In genomic region chr10:84177541-84178386, GRCh38 we compare ENCODE assay signal across 10 cellular contexts. TPM values are rescaled to one million over a fixed set of nuclear protein-coding genes. Genes with fewer than 3 reads are reported as not detected.
DNase-seq lines count a peak whose midpoint lies in the region; ATAC-seq and TF ChIP-seq lines count a peak whose summit lies in the region.
"Had no signal": no experiment of that assay in that cellular context is flagged by ENCODE, and none has a peak within 500 bp of the region (broad histone marks: within the 10 kb centered on the region; RNA-seq: fewer than 3 reads in every experiment).

No MANE protein-coding gene starts in this region.

- peaks cover 2 to 6% of the 10 kb centered on the region in 2 donors for H3K4me1 ChIP-seq in neuronal stem cell (ENCODE audit: control insufficient read depth in 2 of 2, insufficient read depth in 1 of 2, low read depth in 1 of 2, low read length in 2 of 2)
- no peaks in the 10 kb centered on the region for H3K4me1 ChIP-seq in Caco-2
- H3K4me1 ChIP-seq in A673 (ENCODE audit: insufficient read depth, low read length, poor library complexity, severe bottlenecking) = no peaks in the 10 kb centered on the region
- H3K4me1 ChIP-seq: parathyroid adenoma had no signal

- BruUV-seq in Caco-2 (replicated peaks; lab: Mats Ljungman, UMichigan) = no TSS peak
- BruUV-seq in A673 (replicated peaks; lab: Mats Ljungman, UMichigan) = no TSS peak

- no peak overlapping the region for H2BK15ac ChIP-seq in neuronal stem cell (ENCODE audit: low read length)

- H2AK5ac ChIP-seq in neuronal stem cell (ENCODE audit: low read depth, low read length) = no peak overlapping the region

- H2AFZ ChIP-seq in neuronal stem cell (ENCODE audit: low read length) = peak overlapping the region; percentile 48
- H2AFZ ChIP-seq: parathyroid adenoma had no signal

- H2BK120ac ChIP-seq in neuronal stem cell (ENCODE audit: low read depth, low read length) = no peak overlapping the region

- H3K9ac ChIP-seq in neuronal stem cell (ENCODE audit: low read depth, low read length, poor library complexity) = no peak overlapping the region
- H3K9ac ChIP-seq: parathyroid adenoma had no signal

- no peak overlapping the region for H3K27ac Mint-ChIP-seq in Caco-2 (ENCODE audit: unreplicated experiment)

- intact Hi-C loops in Caco-2 (cut with micrococcal nuclease; ENCODE audit: unreplicated experiment) = no loop called here
- intact Hi-C loops in A673 (cut with micrococcal nuclease; ENCODE audit: unreplicated experiment) = no loop called here

- H3K27me3 ChIP-seq in neuronal stem cell (ENCODE audit: control insufficient read depth in 3 of 3, insufficient read depth in 3 of 3, low read depth in 1 of 3, low read length in 3 of 3) (peaks cover 0 to 7% (median 0%) of the 10 kb centered on the region in 3 experiments), Caco-2 (replicated peaks; ENCODE audit: control insufficient read depth, insufficient read depth, low read length) (no peaks in the 10 kb centered on the region), A673 (replicated peaks; ENCODE audit: insufficient read depth, low read depth, low read length, poor library complexity) (no peaks in the 10 kb centered on the region)
- H3K27me3 ChIP-seq: cardiac muscle cell had no signal

- peak; percentile 44 for ATAC-seq in GM18907 (IDR thresholded peaks at IDR 0.05; ENCODE audit: unreplicated experiment)
- peak; percentile 34 for ATAC-seq in HG02763 (IDR thresholded peaks at IDR 0.05; ENCODE audit: unreplicated experiment)
- peak; percentile 62 to 74 for ATAC-seq in activated T-cell treated with anti-CD3 and anti-CD28 coated beads, Interleukin-2, amount 50 U/mL, for 4 hours

- H2BK5ac ChIP-seq in neuronal stem cell (ENCODE audit: low read length) = no peak overlapping the region

- POLR2A ChIA-PET in Caco-2 (lab: Charles Lee) = no interaction called here
- POLR2A ChIA-PET in A673 (lab: Charles Lee; ENCODE audit: low non-redundant PET) = no interaction called here

- no peak overlapping the region for H3K4ac ChIP-seq in neuronal stem cell (ENCODE audit: low read length)

- H3K27me3 Mint-ChIP-seq in activated T-cell treated with anti-CD3 and anti-CD28 coated beads, Interleukin-2, amount 50 U/mL, for 4 hours (ENCODE audit: low read depth) = no peaks in the 10 kb centered on the region
- H3K27me3 Mint-ChIP-seq in Caco-2 (ENCODE audit: insufficient read depth, unreplicated experiment) = no peaks in the 10 kb centered on the region

- H3K23ac ChIP-seq in neuronal stem cell (ENCODE audit: low read depth, low read length, poor library complexity) = peak overlapping the region; percentile 8

- DNase-seq in activated T-cell treated with anti-CD3 and anti-CD28 coated beads, Interleukin-2, amount 50 U/mL, for 4 hours = no peak
- DNase-seq in neuronal stem cell (ENCODE audit: low spot score) (no peak), dedifferentiated amniotic fluid mesenchymal stem cell (ENCODE audit: extremely low spot score) (no peak), Caco-2 (no peak), kidney tubule cell (ENCODE audit: low spot score) (no peak), A673 (ENCODE audit: low spot score) (no peak)

- TF ChIP-seq CTCF in Caco-2 (IDR thresholded peaks at IDR 0.05; ENCODE audit: insufficient read depth in 1 of 2, low read depth in 1 of 2, low read length in 1 of 2, severe bottlenecking in 1 of 2, unreplicated experiment in 1 of 2) = no peak
- no peak for TF ChIP-seq CTCF in A673 (conservative IDR thresholded peaks at IDR 0.05; ENCODE audit: low read depth, low read length)

- H3K14ac ChIP-seq in neuronal stem cell (ENCODE audit: low read length) = no peak overlapping the region

- peaks cover 0 to 4% of the 10 kb centered on the region in 2 donors for H3K9me3 ChIP-seq in neuronal stem cell (replicated peaks in 1 of 2; ENCODE audit: control insufficient read depth in 2 of 2, insufficient read depth in 1 of 2, low read depth in 1 of 2, low read length in 2 of 2)
- no peaks in the 10 kb centered on the region for H3K9me3 ChIP-seq in Caco-2
- no peaks in the 10 kb centered on the region for H3K9me3 ChIP-seq in A673 (ENCODE audit: low read depth, low read length, poor library complexity, severe bottlenecking)

- no peaks in the 10 kb centered on the region for H3K36me3 Mint-ChIP-seq in activated T-cell treated with anti-CD3 and anti-CD28 coated beads, Interleukin-2, amount 50 U/mL, for 4 hours (ENCODE audit: insufficient read depth)
- H3K36me3 Mint-ChIP-seq in Caco-2 (ENCODE audit: insufficient read depth, unreplicated experiment) = no peaks in the 10 kb centered on the region

- H4K8ac ChIP-seq in neuronal stem cell (ENCODE audit: low read depth, low read length) = no peak overlapping the region

- no peak overlapping the region for H3K4me2 ChIP-seq in neuronal stem cell (ENCODE audit: insufficient read depth, low read length, poor library complexity, severe bottlenecking)

- peaks cover 10% of the 10 kb centered on the region for H3K4me1 Mint-ChIP-seq in activated T-cell treated with anti-CD3 and anti-CD28 coated beads, Interleukin-2, amount 50 U/mL, for 4 hours (ENCODE audit: low read depth)
- H3K4me1 Mint-ChIP-seq in Caco-2 (ENCODE audit: low read depth, unreplicated experiment) = no peaks in the 10 kb centered on the region

- H3K36me3 ChIP-seq in neuronal stem cell (replicated peaks in 1 of 2; ENCODE audit: control insufficient read depth in 2 of 2, insufficient read depth in 2 of 2, low read length in 2 of 2) (no peaks in the 10 kb centered on the region), Caco-2 (ENCODE audit: control insufficient read depth, insufficient read depth, low read length) (no peaks in the 10 kb centered on the region), A673 (ENCODE audit: insufficient read depth, low read length, poor library complexity, severe bottlenecking) (no peaks in the 10 kb centered on the region)
- H3K36me3 ChIP-seq: cardiac muscle cell had no signal

- CTCF ChIA-PET in Caco-2 (lab: Charles Lee) = no interaction called here
- CTCF ChIA-PET in A673 (lab: Charles Lee) = no interaction called here

- H4K91ac ChIP-seq in neuronal stem cell (ENCODE audit: low read depth, low read length, poor library complexity) = no peak overlapping the region

- H3K9me3 Mint-ChIP-seq in activated T-cell treated with anti-CD3 and anti-CD28 coated beads, Interleukin-2, amount 50 U/mL, for 4 hours = no peaks in the 10 kb centered on the region
- no peaks in the 10 kb centered on the region for H3K9me3 Mint-ChIP-seq in Caco-2 (ENCODE audit: unreplicated experiment)

- H3K79me1 ChIP-seq in neuronal stem cell (ENCODE audit: low read depth, low read length) = no peaks in the 10 kb centered on the region

- H3K4me3 ChIP-seq in neuronal stem cell (ENCODE audit: low read length in 2 of 2) (no peak overlapping the region), Caco-2 (ENCODE audit: low read depth, low read length) (no peak overlapping the region), A673 (ENCODE audit: low read depth, low read length, poor library complexity, severe bottlenecking) (no peak overlapping the region)
- H3K4me3 ChIP-seq: cardiac muscle cell had no signal

- no peak overlapping the region for H3K27ac ChIP-seq in neuronal stem cell (replicated peaks; ENCODE audit: low read length)
- H3K27ac ChIP-seq in A673 (ENCODE audit: low read depth, low read length, poor library complexity, severe bottlenecking) = no peak overlapping the region
- H3K27ac ChIP-seq: cardiac muscle cell, parathyroid adenoma had no signal

- H3K18ac ChIP-seq in neuronal stem cell (ENCODE audit: low read length) = peak overlapping the region; percentile 44

- no peak overlapping the region for H3K4me3 Mint-ChIP-seq in activated T-cell treated with anti-CD3 and anti-CD28 coated beads, Interleukin-2, amount 50 U/mL, for 4 hours
- no peak overlapping the region for H3K4me3 Mint-ChIP-seq in Caco-2 (ENCODE audit: unreplicated experiment)

- WGBS in neuronal stem cell (ENCODE audit: extremely low coverage in 2 of 2, insufficient read length in 2 of 2, insufficient replicate concordance in 1 of 2), 2 donors = 100% methylated on average over 2 of the region's 11 CpGs

- H2BK12ac ChIP-seq in neuronal stem cell (ENCODE audit: low read length) = no peak overlapping the region

RNA-seq across cellular contexts. Expression of gene GPR15LG, which starts 4.2 kb away (rescaled TPM):
- total RNA-seq in activated T-cell treated with anti-CD3 and anti-CD28 coated beads, Interleukin-2, amount 50 U/mL, for 4 hours = not detected
- polyA plus RNA-seq in neuronal stem cell (2013, experiment 1 of 2) = not detected
- not detected for polyA plus RNA-seq in neuronal stem cell (2013, experiment 2 of 2)
- total RNA-seq in Caco-2 (2022) (not detected in 2 replicates), A673 (2021) (not detected in 2 replicates)
- total RNA-seq: cardiac muscle cell had no signal
- polyA plus RNA-seq: cardiac muscle cell had no signal

RNA-seq across cellular contexts. Expression of gene CDHR1, which starts 16.6 kb away (rescaled TPM):
- 1 to 10 TPM in 1 of 3 donors, under 1 TPM in 2; 0.22 to 1.3 (median 0.28) TPM for total RNA-seq in activated T-cell treated with anti-CD3 and anti-CD28 coated beads, Interleukin-2, amount 50 U/mL, for 4 hours
- 6.3 TPM for polyA plus RNA-seq in neuronal stem cell (2013, experiment 1 of 2)
- polyA plus RNA-seq in neuronal stem cell (2013, experiment 2 of 2) = 6.5 TPM
- total RNA-seq in Caco-2 (2022) (0.21 TPM in 1 of 2 replicates, not detected in the other), A673 (2021) (0.20 TPM in 1 of 2 replicates, not detected in the other)

RNA-seq across cellular contexts. Expression of gene GHITM, which starts 38.5 kb away (rescaled TPM):
- 100 to 1,000 TPM; 206 to 234 (median 220) TPM for total RNA-seq in activated T-cell treated with anti-CD3 and anti-CD28 coated beads, Interleukin-2, amount 50 U/mL, for 4 hours
- polyA plus RNA-seq in neuronal stem cell (2013, experiment 1 of 2) = 78.4 TPM
- 78.6 TPM for polyA plus RNA-seq in neuronal stem cell (2013, experiment 2 of 2)
- total RNA-seq in Caco-2 (2022) (240 and 255 TPM in 2 replicates), A673 (2021) (126 and 127 TPM in 2 replicates)

RNA-seq across cellular contexts. Expression of gene LRIT2, which starts 47.6 kb away (rescaled TPM):
- not detected for total RNA-seq in activated T-cell treated with anti-CD3 and anti-CD28 coated beads, Interleukin-2, amount 50 U/mL, for 4 hours
- not detected for polyA plus RNA-seq in neuronal stem cell (2013, experiment 1 of 2)
- not detected for polyA plus RNA-seq in neuronal stem cell (2013, experiment 2 of 2)
- not detected in 2 replicates for total RNA-seq in Caco-2 (2022)
- total RNA-seq in A673 (2021) = not detected in 2 replicates
- total RNA-seq: cardiac muscle cell had no signal
- polyA plus RNA-seq: cardiac muscle cell had no signal
